In the genomic region with DNA sequence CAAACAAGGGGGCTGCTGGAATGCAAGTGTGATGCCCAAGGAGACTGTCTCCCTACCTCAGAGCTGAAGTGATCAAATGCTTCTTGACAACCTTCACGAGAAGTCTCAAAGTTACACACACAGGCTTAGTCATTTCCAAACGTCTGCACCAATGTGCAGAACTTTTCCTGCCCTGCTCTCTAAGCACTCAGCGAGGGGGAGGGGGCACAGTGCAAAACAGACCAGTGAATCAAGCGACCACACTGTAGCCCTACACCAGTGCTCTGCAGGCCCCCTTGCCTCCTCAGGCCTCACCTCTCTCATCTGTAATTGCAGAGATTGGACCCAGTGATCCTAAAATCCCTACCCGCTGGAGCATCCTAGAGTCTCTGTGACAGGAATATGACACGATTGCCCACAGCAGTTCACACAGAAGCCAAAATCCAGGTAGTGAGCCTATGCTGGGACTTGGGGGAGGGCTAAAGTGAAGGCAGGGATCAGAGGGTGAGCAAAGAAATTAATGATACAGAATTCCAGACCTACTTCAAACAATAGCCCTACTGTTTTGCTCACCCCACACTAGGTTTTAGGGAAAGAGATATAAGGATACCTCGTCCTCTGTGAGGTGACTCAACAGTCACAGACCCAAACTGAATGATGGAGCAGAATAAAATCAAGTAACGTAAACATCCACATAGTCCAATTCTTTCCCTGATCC, we compare ENCODE assay signal across 8 cellular contexts. TPM values are rescaled to one million over a fixed set of nuclear protein-coding genes. Genes with fewer than 3 reads are reported as not detected.
DNase-seq lines count a peak whose midpoint lies in the region; ATAC-seq and TF ChIP-seq lines count a peak whose summit lies in the region.

No MANE protein-coding gene starts in this region.

- H3K9me3 ChIP-seq in esophagus squamous epithelium (no peaks in the 10 kb centered on the region), Karpas-422 (ENCODE audit: low read length) (no peaks in the 10 kb centered on the region), colonic mucosa (no peaks in the 10 kb centered on the region), HAP-1 (no peaks in the 10 kb centered on the region)

- in situ Hi-C loops in HAP-1 (cut with MboI; ENCODE audit: low sequenced_read_pairs): no loop called here

- H3K27ac ChIP-seq in esophagus squamous epithelium (peak overlapping the region; percentile 59 to 82 (median 74)), Karpas-422 (ENCODE audit: low read length) (no peak overlapping the region), colonic mucosa (no peak overlapping the region)

- H3K9ac ChIP-seq in Karpas-422 (ENCODE audit: low read length) (no peak overlapping the region), colonic mucosa (ENCODE audit: low read depth in 2 of 2, low read length in 2 of 2) (no peak overlapping the region)

- H3K4me1 ChIP-seq in esophagus squamous epithelium (peaks cover 21 to 63% (median 39%) of the 10 kb centered on the region in 3 donors), Karpas-422 (ENCODE audit: low read length) (no peaks in the 10 kb centered on the region), colonic mucosa (no peaks in the 10 kb centered on the region), HAP-1 (no peaks in the 10 kb centered on the region)

- TF ChIP-seq CTCF in esophagus squamous epithelium (IDR thresholded peaks at IDR 0.05): no peak
- no peak for TF ChIP-seq CTCF in colonic mucosa (IDR thresholded peaks at IDR 0.05)

- TF ChIP-seq POLR2A in esophagus squamous epithelium (IDR thresholded peaks at IDR 0.05): no peak

- no peak overlapping the region for H2AFZ ChIP-seq in Karpas-422 (ENCODE audit: low read length)

- H3K4me2 ChIP-seq in Karpas-422 (ENCODE audit: low read depth, low read length, poor library complexity, severe bottlenecking): no peak overlapping the region

- no peaks in the 10 kb centered on the region for H3K9me2 ChIP-seq in Karpas-422 (replicated peaks; ENCODE audit: insufficient read depth, low read length)

- H3K36me3 ChIP-seq in esophagus squamous epithelium (no peaks in the 10 kb centered on the region), Karpas-422 (ENCODE audit: insufficient read depth, low read length) (no peaks in the 10 kb centered on the region), colonic mucosa (no peaks in the 10 kb centered on the region), HAP-1 (replicated peaks) (no peaks in the 10 kb centered on the region)

- H4K20me1 ChIP-seq in Karpas-422 (ENCODE audit: insufficient read depth, low read depth, low read length): no peaks in the 10 kb centered on the region

- H3K4me3 ChIP-seq in esophagus squamous epithelium (peak overlapping the region in 3 of 4 donors; percentile 5 to 23 (median 12)), Karpas-422 (ENCODE audit: low read length) (no peak overlapping the region), colonic mucosa (no peak overlapping the region), HAP-1 (no peak overlapping the region)

- H3K27me3 ChIP-seq in esophagus squamous epithelium (no peaks in the 10 kb centered on the region), Karpas-422 (ENCODE audit: low read length) (no peaks in the 10 kb centered on the region), colonic mucosa (no peaks in the 10 kb centered on the region), HAP-1 (ENCODE audit: low read depth) (no peaks in the 10 kb centered on the region)

- no peaks in the 10 kb centered on the region for H3K79me2 ChIP-seq in Karpas-422 (ENCODE audit: low read length)

- intact Hi-C loops in esophagus squamous epithelium (cut with DNase I): no loop called here
- intact Hi-C loops in colonic mucosa (cut with DNase I): no loop called here

- ATAC-seq in GM21515 (IDR thresholded peaks at IDR 0.05; ENCODE audit: unreplicated experiment) (peak; percentile 41), GM21367 (IDR thresholded peaks at IDR 0.05; ENCODE audit: unreplicated experiment) (no peak)
- ATAC-seq in activated CD4-positive, CD25-positive, alpha-beta regulatory T cell treated with anti-CD3 and anti-CD28 coated beads, Interleukin-2, amount 50 U/mL, for 24 hours: peak; percentile 87 to 89

- DNase-seq in esophagus squamous epithelium (lab: John Stamatoyannopoulos, UW) (no peak), Karpas-422 (no peak), colonic mucosa (no peak), HAP-1 (ENCODE audit: low spot score in 2 of 2) (no peak)
- DNase-seq in stimulated activated CD4-positive, alpha-beta T cell treated with anti-CD3 and anti-CD28 coated beads, Interleukin-4, amount 100 ng/mL, for 48 hours (ENCODE audit: low read depth in 2 of 2): peak; percentile 42 to 62

- WGBS in esophagus squamous epithelium, 2 donors: 42 to 57% methylated on average over 7 to 8 of the region's 8 CpGs

RNA-seq across cellular contexts. Expression of a gene that starts 56.4 kb away (rescaled TPM):
- total RNA-seq in esophagus squamous epithelium (10 to 100 TPM; 17.5 to 50.5 (median 28.5) TPM), colonic mucosa (10 to 100 TPM; 24.5 to 41.9 TPM)
- total RNA-seq in Karpas-422 (2014; rRNA removed; shearing (Covaris generic); ENCODE audit: low replicate concordance): 0.37 and 1.2 TPM in 2 replicates

Comparison
In these comparisons a context has a peak if more than half of its experiments do, and no peak if none do; other contexts are left out.
1. DNase-seq: peak in stimulated activated CD4-positive, alpha-beta T cell treated with anti-CD3 and anti-CD28 coated beads, Interleukin-4, amount 100 ng/mL, for 48 hours (2 of 2); none in esophagus squamous epithelium (single experiment), Karpas-422 (single experiment), colonic mucosa (single experiment) and HAP-1 (0 of 2).
2. H3K27ac ChIP-seq: peak in esophagus squamous epithelium (4 of 4); none in Karpas-422 (single experiment) and colonic mucosa (single experiment).
3. H3K4me3 ChIP-seq: peak in esophagus squamous epithelium (3 of 4); none in Karpas-422 (single experiment), colonic mucosa (single experiment) and HAP-1 (single experiment).